Comparison of ENCODE assay signal across 8 cellular contexts in genomic region chr7:12570148-12570528, GRCh38. TPM values are rescaled to one million over a fixed set of nuclear protein-coding genes. Genes with fewer than 3 reads are reported as not detected.
A peak's percentile ranks its signal among the peaks of the same experiment; 100 is the strongest.
DNase-seq lines count a peak whose midpoint lies in the region; TF ChIP-seq lines count a peak whose summit lies in the region.

No MANE protein-coding gene starts in this region.

- peak overlapping the region in 2 of 3 donors; percentile 31 to 37 for H3K4me3 ChIP-seq in thyroid gland (replicated peaks in 1 of 3)

- TF ChIP-seq POLR2A in thyroid gland (IDR thresholded peaks at IDR 0.05), result no peak

- no peaks in the 10 kb centered on the region for H3K9me3 ChIP-seq in thyroid gland

- intact Hi-C loops in thyroid gland (cut with DNase I), result no loop called here

- no peaks in the 10 kb centered on the region for H3K36me3 ChIP-seq in thyroid gland

- DNase-seq in DMS 273 (lab: John Stamatoyannopoulos, UW; ENCODE audit: unreplicated experiment) (peak; percentile 50), DMS 273 treated with DMSO at 0.1 percent for 48 hours (lab: John Stamatoyannopoulos, UW) (no peak), HuH-7.5 (ENCODE audit: low spot score) (peak; percentile 42), amniotic epithelial cell (ENCODE audit: low read depth) (peak; percentile 58), kidney tubule cell (ENCODE audit: low spot score) (peak; percentile 67), thyroid gland (peak; percentile 50 to 78), NAMALWA (ENCODE audit: low spot score) (no peak), GM19240 (ENCODE audit: insufficient read length, low spot score) (no peak)

- H3K27ac ChIP-seq in thyroid gland, result no peak overlapping the region

- WGBS in thyroid gland, 2 donors, result 1% methylated on average over 10 of the region's 10 CpGs

- no peak for TF ChIP-seq CTCF in thyroid gland (IDR thresholded peaks at IDR 0.05)

- H3K27me3 ChIP-seq in thyroid gland, result no peaks in the 10 kb centered on the region

- peaks cover 12 to 18% of the 10 kb centered on the region in 2 donors for H3K4me1 ChIP-seq in thyroid gland

RNA-seq across cellular contexts. Expression of gene SCIN, which starts 0.4 kb away (rescaled TPM):
- total RNA-seq in thyroid gland, result 1 to 10 TPM in 3 of 4 donors, under 1 TPM in 1; 0.67 to 8.4 (median 3.5) TPM

Comparison
In these comparisons a context has a peak if more than half of its experiments do, and no peak if none do; other contexts are left out.
1. DNase-seq: peak in DMS 273 (single experiment), HuH-7.5 (single experiment), amniotic epithelial cell (single experiment), kidney tubule cell (single experiment) and thyroid gland (2 of 2); none in DMS 273 treated with DMSO at 0.1 percent for 48 hours (single experiment), NAMALWA (single experiment) and GM19240 (single experiment).